Comparison of ENCODE assay signal across 8 cellular contexts in genomic region chr15:100602822-100603393, GRCh38. TPM values are rescaled to one million over a fixed set of nuclear protein-coding genes. Genes with fewer than 3 reads are reported as not detected.
DNase-seq lines count a peak whose midpoint lies in the region; ATAC-seq, FAIRE-seq and TF ChIP-seq lines count a peak whose summit lies in the region.

No MANE protein-coding gene starts in this region.

- H3K36me3 Mint-ChIP-seq in stimulated activated memory B cell treated with anti-CD40 and anti-IgM and Interleukin-4, amounts not matched to agents 10 μg/mL and 1 μg/mL and 100 μg/mL, for 72 hours: peaks cover 16% of the 10 kb centered on the region

- DNase-seq in AG09309 (ENCODE audit: low read depth) (no peak), OCI-LY7 (ENCODE audit: low spot score) (peak; percentile 69), ascending aorta (ENCODE audit: low spot score in 2 of 2) (no peak), kidney (no peak), DMS114 treated with DMSO at 0.1 percent for 48 hours (lab: John Stamatoyannopoulos, UW; ENCODE audit: unreplicated experiment) (no peak)

- H3K9me3 ChIP-seq in OCI-LY7 (ENCODE audit: low read length) (no peaks in the 10 kb centered on the region), ascending aorta (no peaks in the 10 kb centered on the region), kidney (ENCODE audit: control insufficient read depth in 1 of 2, low read length in 2 of 2) (no peaks in the 10 kb centered on the region)

- H3K36me3 ChIP-seq in OCI-LY7 (ENCODE audit: insufficient read depth, low read length) (peaks cover 23% of the 10 kb centered on the region; the same call in 1 of the 2 replicates), ascending aorta (no peaks in the 10 kb centered on the region), kidney (ENCODE audit: control insufficient read depth in 1 of 2, insufficient read depth in 2 of 2, low read length in 2 of 2) (peaks cover 4 to 6% of the 10 kb centered on the region in 2 donors)

- H3K79me2 ChIP-seq in OCI-LY7 (ENCODE audit: insufficient read depth, low read depth, low read length): peaks cover 43% of the 10 kb centered on the region

- peak overlapping the region; percentile 79 for H3K4me3 ChIP-seq in AG09309 (ENCODE audit: control insufficient read depth, low read depth, low read length)
- H3K4me3 ChIP-seq in OCI-LY7 (ENCODE audit: low read depth, low read length, poor library complexity, severe bottlenecking): peak overlapping the region; percentile 99
- H3K4me3 ChIP-seq in ascending aorta: peak overlapping the region; percentile 75 to 95
- peak overlapping the region; percentile 77 to 85 for H3K4me3 ChIP-seq in kidney (ENCODE audit: low read length in 2 of 2)

- peak; percentile 45 for ATAC-seq in GM18511 (IDR thresholded peaks at IDR 0.05; ENCODE audit: unreplicated experiment)
- peak; percentile 42 for ATAC-seq in HG02973 (IDR thresholded peaks at IDR 0.05; ENCODE audit: unreplicated experiment)
- peak; percentile 62 for ATAC-seq in stimulated activated memory B cell treated with anti-CD40 and anti-IgM and Interleukin-4, amounts not matched to agents 10 μg/mL and 1 μg/mL and 100 μg/mL, for 72 hours

- TF ChIP-seq CTCF in AG09309 (IDR thresholded peaks at IDR 0.05; ENCODE audit: control insufficient read depth, insufficient read depth, low read depth, low read length, missing control alignments) (no peak), OCI-LY7 (conservative IDR thresholded peaks at IDR 0.05; ENCODE audit: low read length) (no peak), ascending aorta (IDR thresholded peaks at IDR 0.05) (no peak), kidney (IDR thresholded peaks at IDR 0.05; ENCODE audit: borderline replicate concordance, extremely low read depth, insufficient read depth) (no peak)

- H3K9me2 ChIP-seq in OCI-LY7 (ENCODE audit: insufficient read depth, low read length): no peaks in the 10 kb centered on the region

- no peaks in the 10 kb centered on the region for H3K27me3 Mint-ChIP-seq in stimulated activated memory B cell treated with anti-CD40 and anti-IgM and Interleukin-4, amounts not matched to agents 10 μg/mL and 1 μg/mL and 100 μg/mL, for 72 hours

- 0 out of 2 replicates have a peak, but pooled peaks cover 3% of the 10 kb centered on the region for H4K20me1 ChIP-seq in OCI-LY7 (ENCODE audit: insufficient read depth, low read length)

- POLR2A ChIA-PET in OCI-LY7 (lab: Charles Lee): interaction anchor here (0.9 kb wide), 1 partner anchor 329 kb away, joined by 3 read pairs; no protein-coding TSS in a partner anchor

- no peak overlapping the region for H3K27ac Mint-ChIP-seq in stimulated activated memory B cell treated with anti-CD40 and anti-IgM and Interleukin-4, amounts not matched to agents 10 μg/mL and 1 μg/mL and 100 μg/mL, for 72 hours

- peaks cover 31% of the 10 kb centered on the region for H3K4me1 Mint-ChIP-seq in stimulated activated memory B cell treated with anti-CD40 and anti-IgM and Interleukin-4, amounts not matched to agents 10 μg/mL and 1 μg/mL and 100 μg/mL, for 72 hours

- no peak for FAIRE-seq in kidney (lab: Jason Lieb, UNC)

- peak overlapping the region; percentile 74 for H2AFZ ChIP-seq in OCI-LY7 (ENCODE audit: low read length)

- H3K27me3 ChIP-seq in ascending aorta: no peaks in the 10 kb centered on the region

- no peaks in the 10 kb centered on the region for H3K9me3 Mint-ChIP-seq in stimulated activated memory B cell treated with anti-CD40 and anti-IgM and Interleukin-4, amounts not matched to agents 10 μg/mL and 1 μg/mL and 100 μg/mL, for 72 hours

- H3K27ac ChIP-seq in OCI-LY7 (ENCODE audit: low read depth, low read length, poor library complexity, severe bottlenecking): peak overlapping the region; percentile 59
- H3K27ac ChIP-seq in ascending aorta: peak overlapping the region; percentile 71 to 81
- H3K27ac ChIP-seq in kidney (ENCODE audit: low read depth in 2 of 2, low read length in 2 of 2): peak overlapping the region; percentile 73 to 80

- no TSS peak for BruUV-seq in OCI-LY7 (replicated peaks; lab: Mats Ljungman, UMichigan)

- peak overlapping the region; percentile 52 to 64 for H3K9ac ChIP-seq in kidney (ENCODE audit: low read length in 2 of 2)

- H3K4me1 ChIP-seq in OCI-LY7 (ENCODE audit: insufficient read depth, low read length, poor library complexity, severe bottlenecking): peaks cover 20% of the 10 kb centered on the region
- peaks cover 7 to 17% of the 10 kb centered on the region in 2 donors for H3K4me1 ChIP-seq in ascending aorta
- H3K4me1 ChIP-seq in kidney (ENCODE audit: control insufficient read depth in 1 of 2, insufficient read depth in 1 of 2, low read depth in 1 of 2, low read length in 2 of 2): peaks cover 10 to 27% of the 10 kb centered on the region in 2 donors

- CTCF ChIA-PET in OCI-LY7 (lab: Charles Lee; ENCODE audit: unreplicated experiment): interaction anchor here (0.6 to 1.4 kb wide), 2 partner anchors 12 to 405 kb away, joined by 3 to 6 read pairs; no protein-coding TSS in a partner anchor

- intact Hi-C loops in OCI-LY7 (cut with micrococcal nuclease; ENCODE audit: unreplicated experiment) (loop anchor here (5.0 kb wide), 2 partner anchors 689 to 1956 kb away; partner anchors contain the start of gene IGF1R), ascending aorta (cut with DNase I) (loop anchor here (1.0 to 10.0 kb wide), 6 partner anchors 119 to 1352 kb away; partner anchors contain the start of genes CHSY1, LRRC28, SELENOS and TM2D3), kidney (cut with DNase I) (no loop called here)

- no peak overlapping the region for H3K4me3 Mint-ChIP-seq in stimulated activated memory B cell treated with anti-CD40 and anti-IgM and Interleukin-4, amounts not matched to agents 10 μg/mL and 1 μg/mL and 100 μg/mL, for 72 hours

- peak overlapping the region; percentile 78 for H3K4me2 ChIP-seq in OCI-LY7 (ENCODE audit: low read length)

RNA-seq across cellular contexts. Expression of gene ASB7, which starts 0.5 kb away (rescaled TPM):
- 10.9 and 13.1 TPM in 2 replicates for total RNA-seq in OCI-LY7 (2014; rRNA removed; shearing (Covaris generic))
- total RNA-seq in OCI-LY7 (2022) (15.2 and 17.4 TPM in 2 replicates), ascending aorta (9.3 TPM), kidney (17.7 TPM)
- polyA plus RNA-seq in kidney (ENCODE audit: insufficient read depth, low read depth, low replicate concordance): 5.3 TPM

RNA-seq across cellular contexts. Expression of gene LINS1, which starts 0.9 kb away (rescaled TPM):
- 6.6 and 7.5 TPM in 2 replicates for total RNA-seq in OCI-LY7 (2014; rRNA removed; shearing (Covaris generic))
- total RNA-seq in OCI-LY7 (2022) (14.3 and 15.7 TPM in 2 replicates), ascending aorta (1.7 TPM), kidney (20.6 TPM)
- 8.8 TPM for polyA plus RNA-seq in kidney (ENCODE audit: insufficient read depth, low read depth, low replicate concordance)
